ENCODE assay signal across 8 cellular contexts in genomic region chr6:259901-260508, GRCh38. TPM values are rescaled to one million over a fixed set of nuclear protein-coding genes. Genes with fewer than 3 reads are reported as not detected.
DNase-seq lines count a peak whose midpoint lies in the region; ATAC-seq and FAIRE-seq lines count a peak whose summit lies in the region.
"Had no signal": no experiment of that assay in that cellular context is flagged by ENCODE, and none has a peak within 500 bp of the region (broad histone marks: within the 10 kb centered on the region; RNA-seq: fewer than 3 reads in every experiment).

No MANE protein-coding gene starts in this region.

- peaks cover 26 to 93% (median 90%) of the 10 kb centered on the region in 3 donors for H3K4me1 Mint-ChIP-seq in naive B cell

- intact Hi-C loops in posterior cingulate gyrus (cut with DNase I) = no loop called here

- peak overlapping the region in 5 of 6 donors; percentile 6 to 93 (median 35) for H3K27ac Mint-ChIP-seq in naive B cell

- DNase-seq in naive B cell (no peak), posterior cingulate gyrus (no peak), glomerular visceral epithelial cell (ENCODE audit: extremely low spot score) (no peak), HTR-8/SVneo (ENCODE audit: insufficient read length, low spot score) (no peak)
- DNase-seq: substantia nigra had no signal

- ATAC-seq in GM18867 (IDR thresholded peaks at IDR 0.05; ENCODE audit: unreplicated experiment) = peak; percentile 68
- ATAC-seq in GM21529 (IDR thresholded peaks at IDR 0.05; ENCODE audit: unreplicated experiment) = peak; percentile 75
- ATAC-seq in HG03442 (IDR thresholded peaks at IDR 0.05; ENCODE audit: unreplicated experiment) = peak; percentile 83
- peak; percentile 42 to 71 for ATAC-seq in naive B cell (ENCODE audit: low read depth in 2 of 2)

- H3K36me3 Mint-ChIP-seq in naive B cell = peaks cover 0 to 4% of the 10 kb centered on the region in 2 donors

- H3K4me3 Mint-ChIP-seq in naive B cell = peak overlapping the region; percentile 32 to 88 (median 68)

- peaks cover 0 to 6% (median 0%) of the 10 kb centered on the region in 7 donors for H3K9me3 Mint-ChIP-seq in naive B cell

- no peak for FAIRE-seq in HTR-8/SVneo (lab: Jason Lieb, UNC)

- H3K27me3 Mint-ChIP-seq in naive B cell = no peaks in the 10 kb centered on the region

RNA-seq across cellular contexts. Expression of gene DUSP22, which starts 32.3 kb away (rescaled TPM):
- 100 to 1,000 TPM in 5 of 6 donors, 10 to 100 TPM in 1; 89.6 to 177 (median 134) TPM for polyA plus RNA-seq in naive B cell (ENCODE audit: low read depth in 6 of 6)
